Comparison of ENCODE assay signal across 3 cellular contexts in genomic region chr1:83491930-83492329, GRCh38.
"Had no signal": no experiment of that assay in that cellular context is flagged by ENCODE, and none has a peak within 500 bp of the region (broad histone marks: within the 10 kb centered on the region; RNA-seq: fewer than 3 reads in every experiment).

No MANE protein-coding gene starts in this region.

- DNase-seq: GDM1, GF-D8 had no signal

- H3K4me3 ChIP-seq: GM12878 had no signal
